Comparison of ENCODE assay signal across 8 cellular contexts in the genomic region with DNA sequence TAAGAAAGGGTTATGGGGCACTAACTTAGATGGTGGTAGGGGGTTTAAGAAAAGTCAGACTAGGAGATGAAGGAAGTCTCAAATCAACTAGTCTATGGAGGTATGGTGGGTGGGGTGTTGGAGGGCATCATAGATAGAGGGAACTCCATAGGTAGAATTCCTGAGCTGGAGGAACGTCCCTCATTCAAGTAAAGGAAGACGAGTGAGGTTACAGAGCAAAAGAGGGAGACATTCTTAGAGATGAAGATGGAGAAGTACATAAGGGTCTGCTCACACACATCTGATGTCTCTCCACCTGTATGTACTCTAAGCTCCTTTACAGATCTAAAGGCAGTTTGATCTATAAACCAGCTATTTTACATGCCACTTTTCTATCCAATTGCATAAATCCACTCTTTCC. TPM values are rescaled to one million over a fixed set of nuclear protein-coding genes. Genes with fewer than 3 reads are reported as not detected.
DNase-seq lines count a peak whose midpoint lies in the region; ATAC-seq, FAIRE-seq and TF ChIP-seq lines count a peak whose summit lies in the region.

No MANE protein-coding gene starts in this region.

- H3K36me3 ChIP-seq in ES-I3 (ENCODE audit: insufficient read depth, low read length) = no peaks in the 10 kb centered on the region
- H3K36me3 ChIP-seq in endothelial cell of umbilical vein (ENCODE audit: control insufficient read depth in 2 of 2, extremely low read depth in 1 of 2, insufficient read depth in 2 of 2, low read length in 2 of 2) = no peaks in the 10 kb centered on the region
- no peaks in the 10 kb centered on the region for H3K36me3 ChIP-seq in prostate gland

- CTCF ChIA-PET in endothelial cell of umbilical vein (lab: Charles Lee) = interaction anchor here (0.6 to 2.5 kb wide), 7 partner anchors 12 to 216 kb away, joined by 3 to 11 read pairs (median 3); no protein-coding TSS in a partner anchor

- dilution Hi-C loops in endothelial cell of umbilical vein (cut with MboI; ENCODE audit: extremely low pct_ligation_motif_present, low sequenced_read_pairs) = no loop called here

- H3K27me3 ChIP-seq in endothelial cell of umbilical vein (ENCODE audit: control insufficient read depth in 2 of 2, insufficient read depth in 2 of 2, low read length in 2 of 2) (no peaks in the 10 kb centered on the region), prostate gland (replicated peaks; ENCODE audit: insufficient read depth) (no peaks in the 10 kb centered on the region)

- TF ChIP-seq CTCF in endothelial cell of umbilical vein (IDR thresholded peaks at IDR 0.05; ENCODE audit: extremely low read depth in 1 of 2, insufficient read depth in 1 of 2, low read depth in 1 of 2, low read length in 2 of 2) (no peak), prostate gland (IDR thresholded peaks at IDR 0.05) (no peak)

- peaks cover 40% of the 10 kb centered on the region for H3K79me2 ChIP-seq in endothelial cell of umbilical vein (ENCODE audit: control insufficient read depth, insufficient read depth, low read length)

- H3K4me2 ChIP-seq in endothelial cell of umbilical vein (ENCODE audit: insufficient read depth, low read length) = peak overlapping the region; percentile 97

- no peak for FAIRE-seq in endothelial cell of umbilical vein (lab: Jason Lieb, UNC)

- no peaks in the 10 kb centered on the region for H3K9me1 ChIP-seq in endothelial cell of umbilical vein (replicated peaks; ENCODE audit: control insufficient read depth, extremely low read depth, insufficient read depth, low read length)

- POLR2A ChIA-PET in endothelial cell of umbilical vein (lab: Charles Lee) = interaction anchor here (0.6 kb wide), 1 partner anchor 36 kb away, joined by 3 read pairs; no protein-coding TSS in a partner anchor

- BruUV-seq in endothelial cell of umbilical vein (replicated peaks; lab: Mats Ljungman, UMichigan) = no TSS peak

- TF ChIP-seq POLR2A in endothelial cell of umbilical vein (IDR thresholded peaks at IDR 0.05; ENCODE audit: low read depth, low read length) = no peak
- no peak for TF ChIP-seq POLR2A in prostate gland (IDR thresholded peaks at IDR 0.05)

- no peak overlapping the region for H2AFZ ChIP-seq in endothelial cell of umbilical vein (ENCODE audit: low read depth, low read length)

- H4K20me1 ChIP-seq in endothelial cell of umbilical vein (replicated peaks; ENCODE audit: control insufficient read depth, extremely low read depth, insufficient read depth, low read length) = no peaks in the 10 kb centered on the region

- WGBS in prostate gland = 48% methylated on average over 2 of the region's 2 CpGs

- intact Hi-C loops in endothelial cell of umbilical vein (cut with micrococcal nuclease) (loop anchor here (2.0 to 5.0 kb wide), 3 partner anchors 84 to 292 kb away; a partner anchor contains a TSS), prostate gland (cut with DNase I) (no loop called here)

- H3K4me3 ChIP-seq in endothelial cell of umbilical vein (replicated peaks in 1 of 3; ENCODE audit: insufficient read depth in 1 of 3, low read depth in 1 of 3, low read length in 3 of 3) (peak overlapping the region in 2 of 3 experiments; percentile 66 to 78), prostate gland (peak overlapping the region; percentile 66 to 69)

- H3K9me3 ChIP-seq in ES-I3 (ENCODE audit: control insufficient read depth, insufficient read depth, low read length) = no peaks in the 10 kb centered on the region
- no peaks in the 10 kb centered on the region for H3K9me3 ChIP-seq in endothelial cell of umbilical vein (replicated peaks; ENCODE audit: control insufficient read depth, insufficient read depth, low read length)
- no peaks in the 10 kb centered on the region for H3K9me3 ChIP-seq in prostate gland

- no peak for ATAC-seq in GM18867 (IDR thresholded peaks at IDR 0.05; ENCODE audit: unreplicated experiment)

- H3K27ac ChIP-seq in endothelial cell of umbilical vein (ENCODE audit: insufficient read depth, low read depth, low read length) (peak overlapping the region; percentile 78), prostate gland (peak overlapping the region; percentile 94 to 95)

- DNase-seq in OCI-M1 (lab: John Stamatoyannopoulos, UW) = peak; percentile 72
- no peak for DNase-seq in endothelial cell of umbilical vein (ENCODE audit: low read depth, low spot score)
- no peak for DNase-seq in prostate gland (ENCODE audit: low spot score)
- no peak for DNase-seq in stimulated activated naive CD4-positive, alpha-beta T cell treated with Interleukin-2 at 50 U/mL for 16 hours (lab: John Stamatoyannopoulos, UW)
- DNase-seq in NCI-H2107 treated with DMSO at 0.1 percent for 48 hours (lab: John Stamatoyannopoulos, UW; ENCODE audit: unreplicated experiment) = no peak
- DNase-seq in middle frontal gyrus (ENCODE audit: extremely low spot score, low spot score) = no peak

- H3K4me1 ChIP-seq in ES-I3 (ENCODE audit: insufficient read depth, low read length) (no peaks in the 10 kb centered on the region; the same call in 1 of the 2 replicates), endothelial cell of umbilical vein (ENCODE audit: control insufficient read depth, extremely low read depth, insufficient read depth, low read length) (peaks cover 9% of the 10 kb centered on the region), prostate gland (replicated peaks) (no peaks in the 10 kb centered on the region)

- H3K9ac ChIP-seq in ES-I3 (ENCODE audit: low read depth, low read length) = peak overlapping the region; percentile 69; the same call in 1 of the 2 replicates
- peak overlapping the region; percentile 87 for H3K9ac ChIP-seq in endothelial cell of umbilical vein (replicated peaks; ENCODE audit: extremely low read depth, insufficient read depth, low read length)

TF ChIP-seq in endothelial cell of umbilical vein, 7 proteins besides CTCF, POLR2A, EP300 and RAD21:
- TF ChIP-seq EZH2 (IDR thresholded peaks at IDR 0.05; ENCODE audit: borderline replicate concordance, low read depth, low read length, severe bottlenecking) (no peak), POLR2AphosphoS5 (IDR thresholded peaks at IDR 0.05; ENCODE audit: insufficient read depth, low read depth, low read length) (no peak), JUN (IDR thresholded peaks at IDR 0.05; ENCODE audit: borderline replicate concordance, insufficient read depth, insufficient read length, low read depth) (no peak), FOS (IDR thresholded peaks at IDR 0.05; ENCODE audit: borderline replicate concordance, insufficient read depth, low read length) (no peak)
- TF ChIP-seq, protein P1, sequence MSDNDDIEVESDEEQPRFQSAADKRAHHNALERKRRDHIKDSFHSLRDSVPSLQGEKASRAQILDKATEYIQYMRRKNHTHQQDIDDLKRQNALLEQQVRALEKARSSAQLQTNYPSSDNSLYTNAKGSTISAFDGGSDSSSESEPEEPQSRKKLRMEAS (IDR thresholded peaks at IDR 0.05; ENCODE audit: insufficient read depth, insufficient read length) = no peak

RNA-seq across cellular contexts. Expression of a gene that starts 1.4 kb away (rescaled TPM):
- total RNA-seq in endothelial cell of umbilical vein (65.6 and 78.7 TPM in 2 replicates), prostate gland (10 to 100 TPM; 35.0 to 90.1 TPM)
- polyA plus RNA-seq in endothelial cell of umbilical vein = 53.2 and 55.5 TPM in 2 replicates
- polyA plus RNA-seq in endothelial cell of umbilical vein (2011; cell fraction: cytosol; rRNA removed) = 63.2 and 63.4 TPM in 2 replicates
- 62.3 and 69.2 TPM in 2 replicates for polyA plus RNA-seq in endothelial cell of umbilical vein (2011; cell fraction: nucleus; rRNA removed)
- 42.6 and 42.7 TPM in 2 replicates for polyA plus RNA-seq in endothelial cell of umbilical vein (2012)
- 50.7 and 51.6 TPM in 2 replicates for polyA minus RNA-seq in endothelial cell of umbilical vein
- 21.2 TPM for polyA minus RNA-seq in endothelial cell of umbilical vein (2011; cell fraction: cytosol; rRNA and poly(A)+ RNA removed)
- 145 and 179 TPM in 2 replicates for polyA minus RNA-seq in endothelial cell of umbilical vein (2011; cell fraction: nucleus; rRNA and poly(A)+ RNA removed)
